Comparison of ENCODE assay signal across 1 cellular context in genomic region chr19:4968462-4969291, GRCh38.
A peak's percentile ranks its signal among the peaks of the same experiment; 100 is the strongest.
TF ChIP-seq lines count a peak whose summit lies in the region.

TSS of gene KDM4B (plus strand) at chr19:4969113. CDS start at chr19:5032891, 63,778 bp downstream.

TF ChIP-seq in K562, 482 proteins besides CTCF, POLR2A, EP300 and RAD21 (continued from another document and continues in another):
- TF ChIP-seq RREB1 (CRISPR knock-in tag; IDR thresholded peaks at IDR 0.05) = peak; percentile 97
- TF ChIP-seq RAD51 (IDR thresholded peaks at IDR 0.05; ENCODE audit: borderline replicate concordance, low read depth) = peak; percentile 95
- peak; percentile 100 for TF ChIP-seq RBM25 (IDR thresholded peaks at IDR 0.05; ENCODE audit: low read depth, low read length, severe bottlenecking)
- TF ChIP-seq ZBTB12 (CRISPR knock-in tag; IDR thresholded peaks at IDR 0.05) = peak; percentile 79
- TF ChIP-seq ZNF766 (CRISPR knock-in tag; conservative IDR thresholded peaks at IDR 0.05) = no peak
- peak; percentile 97 for TF ChIP-seq SP1 (CRISPR knock-in tag; IDR thresholded peaks at IDR 0.05)
- peak; percentile 100 for TF ChIP-seq VEZF1 (CRISPR knock-in tag; IDR thresholded peaks at IDR 0.05)
- no peak for TF ChIP-seq ZNF124 (CRISPR knock-in tag; IDR thresholded peaks at IDR 0.05)
- no peak for TF ChIP-seq GABPB2 (CRISPR knock-in tag; conservative IDR thresholded peaks at IDR 0.05)
- no peak for TF ChIP-seq E2F1 (CRISPR knock-in tag; IDR thresholded peaks at IDR 0.05)
- no peak for TF ChIP-seq CSDE1 (IDR thresholded peaks at IDR 0.05)
- no peak for TF ChIP-seq MAFF (IDR thresholded peaks at IDR 0.05; ENCODE audit: low read length)
- peak; percentile 84 for TF ChIP-seq CREM (IDR thresholded peaks at IDR 0.05; ENCODE audit: low read depth)
- no peak for TF ChIP-seq ZNF280A (IDR thresholded peaks at IDR 0.05; ENCODE audit: low read depth, partially characterized antibody)
- TF ChIP-seq ZNF282 (CRISPR knock-in tag; IDR thresholded peaks at IDR 0.05) = no peak
- no peak for TF ChIP-seq TGIF2 (CRISPR knock-in tag; IDR thresholded peaks at IDR 0.05)
- TF ChIP-seq SIN3B (IDR thresholded peaks at IDR 0.05; ENCODE audit: low read depth) = no peak
- TF ChIP-seq GTF2E2 (tag; IDR thresholded peaks at IDR 0.05) = no peak
- no peak for TF ChIP-seq ZSCAN32 (CRISPR knock-in tag; IDR thresholded peaks at IDR 0.05)
- TF ChIP-seq HNRNPLL (IDR thresholded peaks at IDR 0.05; ENCODE audit: low read depth, low read length, poor library complexity, severe bottlenecking) = peak; percentile 25
- no peak for TF ChIP-seq ZBTB1 (CRISPR knock-in tag; IDR thresholded peaks at IDR 0.05; ENCODE audit: borderline replicate concordance, low read depth)
- TF ChIP-seq NR2F6 (CRISPR knock-in tag; IDR thresholded peaks at IDR 0.05) = no peak
- TF ChIP-seq RBBP5 (IDR thresholded peaks at IDR 0.05; ENCODE audit: borderline replicate concordance, insufficient read depth, low read length, poor library complexity, severe bottlenecking) = no peak
- TF ChIP-seq PYGO2 (tag; IDR thresholded peaks at IDR 0.05) = no peak
- TF ChIP-seq ZNF165 (CRISPR knock-in tag; IDR thresholded peaks at IDR 0.05; ENCODE audit: borderline replicate concordance) = no peak
- TF ChIP-seq HBP1 (CRISPR knock-in tag; IDR thresholded peaks at IDR 0.05) = no peak
- peak; percentile 48 for TF ChIP-seq SAP30 (IDR thresholded peaks at IDR 0.05; ENCODE audit: borderline replicate concordance, insufficient read depth, low read depth, low read length, poor library complexity, severe bottlenecking)
- peak; percentile 79 for TF ChIP-seq L3MBTL2 (IDR thresholded peaks at IDR 0.05)
- TF ChIP-seq TEAD2 (tag; IDR thresholded peaks at IDR 0.05) = no peak
- TF ChIP-seq ZNF41 (CRISPR knock-in tag; conservative IDR thresholded peaks at IDR 0.05) = no peak
- peak; percentile 99 for TF ChIP-seq ADNP (tag; IDR thresholded peaks at IDR 0.05)
- TF ChIP-seq FOSL1 (tag; conservative IDR thresholded peaks at IDR 0.05) = 0 out of 2 replicates have a peak, but pooled peaks have one; percentile 17
- 0 out of 2 replicates have a peak, but pooled peaks have one; percentile 35 for TF ChIP-seq ZBED1 (IDR thresholded peaks at IDR 0.05)
- TF ChIP-seq TAF1 (IDR thresholded peaks at IDR 0.05; ENCODE audit: control insufficient read depth, extremely low read depth, insufficient read depth, low read length, severe bottlenecking) = peak; percentile 73
- no peak for TF ChIP-seq SIRT6 (IDR thresholded peaks at IDR 0.05; ENCODE audit: low read depth, low read length)
- peak in 1 of 2 experiments; percentile 97; a peak in 2 of 4 replicates for TF ChIP-seq MLLT1 (IDR thresholded peaks at IDR 0.05)
- no peak for TF ChIP-seq ZNF224 (CRISPR knock-in tag; IDR thresholded peaks at IDR 0.05)
- no peak for TF ChIP-seq CHAMP1 (IDR thresholded peaks at IDR 0.05)
- no peak for TF ChIP-seq UBTF (IDR thresholded peaks at IDR 0.05; ENCODE audit: borderline replicate concordance in 1 of 2, low read depth in 2 of 2, low read length in 2 of 2)
- no peak for TF ChIP-seq ZNF668 (CRISPR knock-in tag; IDR thresholded peaks at IDR 0.05)
